1 cellular context compared by ENCODE assay signal in genomic region chr18:55396267-55396905, GRCh38.
TF ChIP-seq lines count a peak whose summit lies in the region.

No MANE protein-coding gene starts in this region.

TF ChIP-seq in endothelial cell of umbilical vein, 7 proteins besides CTCF, POLR2A, EP300 and RAD21:
- TF ChIP-seq GATA2 (IDR thresholded peaks at IDR 0.05; ENCODE audit: insufficient read depth, insufficient read length, low read depth, low read length) (no peak), POLR2AphosphoS5 (IDR thresholded peaks at IDR 0.05; ENCODE audit: insufficient read depth, low read depth, low read length) (no peak), JUN (IDR thresholded peaks at IDR 0.05; ENCODE audit: borderline replicate concordance, insufficient read depth, insufficient read length, low read depth) (no peak), MYC (IDR thresholded peaks at IDR 0.05; ENCODE audit: low read depth, low read length) (no peak), FOS (IDR thresholded peaks at IDR 0.05; ENCODE audit: borderline replicate concordance, insufficient read depth, low read length) (no peak), MAX (IDR thresholded peaks at IDR 0.05; ENCODE audit: insufficient read depth, insufficient read length) (no peak), EZH2 (IDR thresholded peaks at IDR 0.05; ENCODE audit: borderline replicate concordance, low read depth, low read length, severe bottlenecking) (no peak)
